ENCODE assay signal across 1 cellular context in the genomic region with DNA sequence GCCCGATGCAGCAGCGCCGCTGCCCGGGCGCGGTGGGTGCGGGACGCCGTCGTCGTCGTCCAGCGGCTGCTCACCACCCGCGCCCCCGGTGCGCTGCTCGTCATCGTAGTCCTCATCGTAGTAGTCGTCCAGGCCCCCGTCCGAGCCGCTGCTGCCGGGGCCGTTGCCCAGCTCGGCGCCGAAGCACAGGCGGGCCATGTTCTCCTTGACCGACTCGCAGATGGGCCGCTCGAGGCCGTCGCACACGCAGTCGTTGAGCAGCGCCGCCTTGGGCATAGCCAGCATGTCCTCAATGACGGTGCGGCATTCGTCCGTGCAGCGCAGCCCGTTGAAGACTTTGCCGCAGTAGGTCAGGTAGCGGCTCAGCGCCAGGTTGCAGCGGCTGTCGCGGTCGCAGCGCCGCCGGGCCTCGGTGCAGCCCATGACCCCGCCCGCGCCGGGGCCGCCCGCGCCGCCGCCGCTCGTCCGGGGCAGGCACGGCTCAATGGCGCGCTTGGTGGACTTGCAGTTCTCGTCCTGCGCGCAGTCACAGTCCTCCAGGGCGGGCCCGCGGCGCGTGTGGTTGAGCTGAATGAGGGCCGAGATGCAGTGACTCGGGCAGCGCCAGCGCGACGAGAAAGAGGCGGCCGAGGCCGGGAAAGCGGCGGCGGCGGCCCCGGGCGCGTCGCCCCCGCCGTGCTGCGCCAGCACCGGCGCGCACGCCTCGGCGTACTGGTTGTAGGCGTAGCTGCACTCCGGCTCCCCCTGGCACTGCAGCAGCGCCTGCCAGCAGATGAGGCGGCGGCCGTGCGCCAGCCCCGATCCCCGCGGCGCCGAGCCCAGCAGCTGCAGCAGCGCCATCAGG.
TF ChIP-seq lines count a peak whose summit lies in the region.

No MANE protein-coding gene starts in this region.

TF ChIP-seq in HCT116, 20 proteins besides CTCF, POLR2A, EP300 and RAD21 (continued from another document):
- TF ChIP-seq, protein P1, sequence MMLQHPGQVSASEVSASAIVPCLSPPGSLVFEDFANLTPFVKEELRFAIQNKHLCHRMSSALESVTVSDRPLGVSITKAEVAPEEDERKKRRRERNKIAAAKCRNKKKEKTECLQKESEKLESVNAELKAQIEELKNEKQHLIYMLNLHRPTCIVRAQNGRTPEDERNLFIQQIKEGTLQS (IDR thresholded peaks at IDR 0.05): no peak
- TF ChIP-seq, protein P2, sequence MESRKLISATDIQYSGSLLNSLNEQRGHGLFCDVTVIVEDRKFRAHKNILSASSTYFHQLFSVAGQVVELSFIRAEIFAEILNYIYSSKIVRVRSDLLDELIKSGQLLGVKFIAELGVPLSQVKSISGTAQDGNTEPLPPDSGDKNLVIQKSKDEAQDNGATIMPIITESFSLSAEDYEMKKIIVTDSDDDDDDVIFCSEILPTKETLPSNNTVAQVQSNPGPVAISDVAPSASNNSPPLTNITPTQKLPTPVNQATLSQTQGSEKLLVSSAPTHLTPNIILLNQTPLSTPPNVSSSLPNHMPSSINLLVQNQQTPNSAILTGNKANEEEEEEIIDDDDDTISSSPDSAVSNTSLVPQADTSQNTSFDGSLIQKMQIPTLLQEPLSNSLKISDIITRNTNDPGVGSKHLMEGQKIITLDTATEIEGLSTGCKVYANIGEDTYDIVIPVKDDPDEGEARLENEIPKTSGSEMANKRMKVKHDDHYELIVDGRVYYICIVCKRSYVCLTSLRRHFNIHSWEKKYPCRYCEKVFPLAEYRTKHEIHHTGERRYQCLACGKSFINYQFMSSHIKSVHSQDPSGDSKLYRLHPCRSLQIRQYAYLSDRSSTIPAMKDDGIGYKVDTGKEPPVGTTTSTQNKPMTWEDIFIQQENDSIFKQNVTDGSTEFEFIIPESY (IDR thresholded peaks at IDR 0.05; ENCODE audit: extremely low read depth, insufficient replicate concordance, low read length): no peak
